16 cellular contexts compared by ENCODE assay signal in genomic region chr11:33530824-33531223, GRCh38.
DNase-seq lines count a peak whose midpoint lies in the region.
"Had no signal": no experiment of that assay in that cellular context is flagged by ENCODE, and none has a peak within 500 bp of the region (broad histone marks: within the 10 kb centered on the region; RNA-seq: fewer than 3 reads in every experiment).

No MANE protein-coding gene starts in this region.

- H3K27ac ChIP-seq in GM23248 (peak overlapping the region; percentile 87), trophoblast cell (ENCODE audit: low read depth, low read length) (no peak overlapping the region)
- H3K27ac ChIP-seq: ascending aorta, dorsolateral prefrontal cortex, right lobe of liver had no signal

- no peak overlapping the region for H4K91ac ChIP-seq in trophoblast cell (ENCODE audit: low read depth, low read length)

- H3F3A ChIP-seq in GM23248 (ENCODE audit: insufficient read depth) = peaks cover 55% of the 10 kb centered on the region

- no peaks in the 10 kb centered on the region for H3K9me2 ChIP-seq in GM23248 (ENCODE audit: insufficient read depth)

- H3K4me1 ChIP-seq in GM23248 (ENCODE audit: insufficient read depth) = peaks cover 42% of the 10 kb centered on the region
- H3K4me1 ChIP-seq in trophoblast cell (ENCODE audit: control insufficient read depth in 1 of 2, insufficient read depth in 2 of 2, low read length in 2 of 2) = no peaks in the 10 kb centered on the region
- H3K4me1 ChIP-seq: ascending aorta, right lobe of liver had no signal

- DNase-seq in GM23248 (peak; percentile 86), amniotic epithelial cell (ENCODE audit: low read depth) (peak; percentile 70), glomerular visceral epithelial cell (ENCODE audit: extremely low spot score) (peak; percentile 23), dermis blood vessel endothelial cell (no peak), trophoblast cell (no peak)
- no peak for DNase-seq in stimulated activated CD4-positive, alpha-beta T cell treated with anti-CD3 and anti-CD28 coated beads, Interleukin-4, amount 100 ng/mL, for 24 hours
- no peak for DNase-seq in activated CD4-positive, alpha-beta T cell treated with anti-CD3 and anti-CD28 coated beads, Interleukin-2, amount 10 ng/mL, durations not matched to agents 24 days and 14 days
- DNase-seq: activated B cell treated with CpG ODN at 0.5 μM for 24 hours; activated effector memory CD4-positive, alpha-beta T cell treated with anti-CD3 and anti-CD28 coated beads, Interleukin-2, amount 50 U/mL, for 16 hours; CD4-positive, alpha-beta memory T cell; dorsolateral prefrontal cortex; mesendoderm; NCI-H1930; NCI-H524 treated with DMSO at 0.1 percent for 48 hours; right lobe of liver had no signal

- H3K18ac ChIP-seq in trophoblast cell (ENCODE audit: low read length) = no peak overlapping the region

- no peaks in the 10 kb centered on the region for H3K4me1 Mint-ChIP-seq in activated CD4-positive, alpha-beta T cell treated with anti-CD3 and anti-CD28 coated beads, Interleukin-2, amount 10 ng/mL, durations not matched to agents 24 days and 14 days
- H3K4me1 Mint-ChIP-seq: activated B cell treated with CpG ODN at 0.5 μM for 24 hours; CD4-positive, alpha-beta memory T cell had no signal

- H4K20me1 ChIP-seq in GM23248 (ENCODE audit: insufficient read depth) = no peaks in the 10 kb centered on the region

- H3K36me3 ChIP-seq in GM23248 (ENCODE audit: low read depth) (no peaks in the 10 kb centered on the region), trophoblast cell (ENCODE audit: control insufficient read depth in 1 of 2, insufficient read depth in 2 of 2, low read length in 2 of 2) (no peaks in the 10 kb centered on the region)
- H3K36me3 ChIP-seq: ascending aorta, right lobe of liver had no signal

- no peaks in the 10 kb centered on the region for H3K9me3 Mint-ChIP-seq in activated CD4-positive, alpha-beta T cell treated with anti-CD3 and anti-CD28 coated beads, Interleukin-2, amount 10 ng/mL, durations not matched to agents 24 days and 14 days

- no peak overlapping the region for H3K23ac ChIP-seq in trophoblast cell (ENCODE audit: low read length)

- intact Hi-C loops in activated CD4-positive, alpha-beta T cell treated with anti-CD3 and anti-CD28 coated beads, Interleukin-2, amount 10 ng/mL, durations not matched to agents 24 days and 14 days (cut with micrococcal nuclease) = no loop called here

- H3K4ac ChIP-seq in trophoblast cell (ENCODE audit: low read depth, low read length) = no peak overlapping the region

- no peak overlapping the region for H2BK120ac ChIP-seq in trophoblast cell (ENCODE audit: insufficient read depth, low read length, poor library complexity)

- H3K9me3 ChIP-seq in GM23248 (ENCODE audit: low read depth) (no peaks in the 10 kb centered on the region), trophoblast cell (ENCODE audit: insufficient read depth, low read depth, low read length) (peaks cover 3% of the 10 kb centered on the region)
- H3K9me3 ChIP-seq: right lobe of liver had no signal

- no peaks in the 10 kb centered on the region for H3K36me3 Mint-ChIP-seq in activated CD4-positive, alpha-beta T cell treated with anti-CD3 and anti-CD28 coated beads, Interleukin-2, amount 10 ng/mL, durations not matched to agents 24 days and 14 days (ENCODE audit: low read depth)

- H2AFZ ChIP-seq in GM23248 (no peak overlapping the region), trophoblast cell (ENCODE audit: insufficient read depth, low read length, poor library complexity) (no peak overlapping the region)

- H3K27ac Mint-ChIP-seq in activated CD4-positive, alpha-beta T cell treated with anti-CD3 and anti-CD28 coated beads, Interleukin-2, amount 10 ng/mL, durations not matched to agents 24 days and 14 days = no peak overlapping the region
- H3K27ac Mint-ChIP-seq: activated B cell treated with CpG ODN at 0.5 μM for 24 hours; CD4-positive, alpha-beta memory T cell had no signal

- H3K27me3 ChIP-seq in GM23248 (replicated peaks; ENCODE audit: insufficient read depth) = no peaks in the 10 kb centered on the region
- H3K27me3 ChIP-seq in trophoblast cell (ENCODE audit: insufficient read depth, low read length) = no peaks in the 10 kb centered on the region
- H3K27me3 ChIP-seq: ascending aorta, dorsolateral prefrontal cortex, right lobe of liver had no signal

- WGBS in GM23248 (ENCODE audit: low coverage in 1 of 2, low lambda C conversion rate in 2 of 2, missing lambda C conversion rate in 2 of 2), 2 experiments = 44 to 47% methylated on average over 5 of the region's 5 CpGs
- no CpG with 5 or more reads among the region's 5 CpGs for WGBS in trophoblast cell (ENCODE audit: extremely low coverage, insufficient coverage, insufficient read length)

- peaks cover 68% of the 10 kb centered on the region for H3K79me2 ChIP-seq in GM23248 (ENCODE audit: insufficient read depth)
- no peaks in the 10 kb centered on the region for H3K79me2 ChIP-seq in trophoblast cell (ENCODE audit: control insufficient read depth, insufficient read depth, low read length, poor library complexity)

- in situ Hi-C loops in GM23248 (cut with MboI) = loop anchor here (10.0 kb wide), 1 partner anchor 156 kb away; the partner anchor contains the start of gene KIAA1549L

- peak overlapping the region; percentile 29 for H3K4me2 ChIP-seq in GM23248 (ENCODE audit: unreplicated experiment)
- H3K4me2 ChIP-seq in trophoblast cell (ENCODE audit: low read length) = no peak overlapping the region

- no peak overlapping the region for H2BK12ac ChIP-seq in trophoblast cell (ENCODE audit: low read length)

- H3K14ac ChIP-seq in trophoblast cell (ENCODE audit: low read length) = no peak overlapping the region

- H4K8ac ChIP-seq in trophoblast cell (ENCODE audit: low read depth, low read length) = no peak overlapping the region

- no peak overlapping the region for H2BK5ac ChIP-seq in trophoblast cell (ENCODE audit: low read depth, low read length, poor library complexity)

- H3K4me3 Mint-ChIP-seq in activated CD4-positive, alpha-beta T cell treated with anti-CD3 and anti-CD28 coated beads, Interleukin-2, amount 10 ng/mL, durations not matched to agents 24 days and 14 days = no peak overlapping the region
- H3K4me3 Mint-ChIP-seq: activated B cell treated with CpG ODN at 0.5 μM for 24 hours; CD4-positive, alpha-beta memory T cell had no signal

- peaks cover 8% of the 10 kb centered on the region for H3K27me3 Mint-ChIP-seq in activated CD4-positive, alpha-beta T cell treated with anti-CD3 and anti-CD28 coated beads, Interleukin-2, amount 10 ng/mL, durations not matched to agents 24 days and 14 days

- H3K79me1 ChIP-seq in trophoblast cell (ENCODE audit: low read length) = no peaks in the 10 kb centered on the region

- no peak overlapping the region for H4K12ac ChIP-seq in trophoblast cell (ENCODE audit: low read depth, low read length)

- H3K4me3 ChIP-seq in GM23248 (no peak overlapping the region), trophoblast cell (ENCODE audit: low read depth, low read length) (no peak overlapping the region)
- H3K4me3 ChIP-seq: ascending aorta, dorsolateral prefrontal cortex, right lobe of liver had no signal

- H3K9ac ChIP-seq in GM23248 (peak overlapping the region; percentile 59), trophoblast cell (ENCODE audit: low read length) (no peak overlapping the region)

- H2AK5ac ChIP-seq in trophoblast cell (ENCODE audit: low read length) = no peak overlapping the region

Comparison
In these comparisons a context has a peak if more than half of its experiments do, and no peak if none do; other contexts are left out.
1. DNase-seq: peak in GM23248 (single experiment), amniotic epithelial cell (single experiment) and glomerular visceral epithelial cell (single experiment); none in dermis blood vessel endothelial cell (single experiment), stimulated activated CD4-positive, alpha-beta T cell treated with anti-CD3 and anti-CD28 coated beads, Interleukin-4, amount 100 ng/mL, for 24 hours (single experiment), activated CD4-positive, alpha-beta T cell treated with anti-CD3 and anti-CD28 coated beads, Interleukin-2, amount 10 ng/mL, durations not matched to agents 24 days and 14 days (single experiment) and trophoblast cell (0 of 2).